26 cellular contexts compared by ENCODE assay signal in genomic region chr11:19853016-19853415, GRCh38.
A peak's percentile ranks its signal among the peaks of the same experiment; 100 is the strongest.
DNase-seq lines count a peak whose midpoint lies in the region; ATAC-seq and TF ChIP-seq lines count a peak whose summit lies in the region.
"Had no signal": no experiment of that assay in that cellular context is flagged by ENCODE, and none has a peak within 500 bp of the region (broad histone marks: within the 10 kb centered on the region; RNA-seq: fewer than 3 reads in every experiment).

No MANE protein-coding gene starts in this region.

- POLR2A ChIA-PET in MCF 10A (lab: Yijun Ruan, JAX) = interaction anchor here (0.7 to 1.5 kb wide), 2 partner anchors 15 to 513 kb away, joined by 3 to 5 read pairs; no protein-coding TSS in a partner anchor
- POLR2A ChIA-PET in naive thymus-derived CD4-positive, alpha-beta T cell (lab: Charles Lee) = no interaction called here

- H3K36me3 ChIP-seq in breast epithelium = no peaks in the 10 kb centered on the region
- no peaks in the 10 kb centered on the region for H3K36me3 ChIP-seq in naive thymus-derived CD4-positive, alpha-beta T cell (ENCODE audit: control insufficient read depth in 2 of 3, insufficient read depth in 3 of 3, low read length in 3 of 3)
- H3K36me3 ChIP-seq: neural progenitor cell had no signal

- CTCF ChIA-PET in MCF 10A (lab: Yijun Ruan, JAX) = interaction anchor here (0.6 to 1.2 kb wide), 5 partner anchors 12 to 50 kb away, joined by 3 read pairs; no protein-coding TSS in a partner anchor
- CTCF ChIA-PET in naive thymus-derived CD4-positive, alpha-beta T cell (lab: Charles Lee) = no interaction called here

- TF ChIP-seq POLR2A in breast epithelium (IDR thresholded peaks at IDR 0.05) = no peak

- intact Hi-C loops in MCF 10A (cut with micrococcal nuclease) = no loop called here
- intact Hi-C loops in breast epithelium (cut with DNase I; ENCODE audit: low total_unique reads) = no loop called here
- intact Hi-C loops in naive thymus-derived CD4-positive, alpha-beta T cell (cut with micrococcal nuclease) = no loop called here

- no peaks in the 10 kb centered on the region for H3K4me1 Mint-ChIP-seq in MCF 10A (ENCODE audit: insufficient read depth, unreplicated experiment)
- no peaks in the 10 kb centered on the region for H3K4me1 Mint-ChIP-seq in naive thymus-derived CD4-positive, alpha-beta T cell
- H3K4me1 Mint-ChIP-seq: activated naive CD4-positive, alpha-beta T cell treated with anti-CD3 and anti-CD28 coated beads, Interleukin-2, amount 10 ng/mL, durations not matched to agents 7 days and 5 days; CD4-positive, CD25-positive, alpha-beta regulatory T cell had no signal

- H3K4me3 Mint-ChIP-seq in MCF 10A (ENCODE audit: unreplicated experiment) = no peak overlapping the region
- H3K4me3 Mint-ChIP-seq in naive thymus-derived CD4-positive, alpha-beta T cell = no peak overlapping the region
- H3K4me3 Mint-ChIP-seq: activated CD8-positive, alpha-beta T cell treated with anti-CD3 and anti-CD28 coated beads for 36 hours; activated naive CD4-positive, alpha-beta T cell treated with anti-CD3 and anti-CD28 coated beads, Interleukin-2, amount 10 ng/mL, durations not matched to agents 7 days and 5 days; activated T-cell treated with anti-CD3 and anti-CD28 coated beads, Interleukin-2, amount 50 U/mL, for 24 hours; CD4-positive, CD25-positive, alpha-beta regulatory T cell; neural progenitor cell had no signal

- no peaks in the 10 kb centered on the region for H3K9me3 Mint-ChIP-seq in MCF 10A (ENCODE audit: unreplicated experiment)
- H3K9me3 Mint-ChIP-seq in naive thymus-derived CD4-positive, alpha-beta T cell = peaks cover 0 to 6% (median 2%) of the 10 kb centered on the region in 11 donors
- H3K9me3 Mint-ChIP-seq: activated naive CD4-positive, alpha-beta T cell treated with anti-CD3 and anti-CD28 coated beads, Interleukin-2, amount 10 ng/mL, durations not matched to agents 7 days and 5 days had no signal

- H3K4me1 ChIP-seq in breast epithelium = no peaks in the 10 kb centered on the region
- H3K4me1 ChIP-seq in naive thymus-derived CD4-positive, alpha-beta T cell (ENCODE audit: control insufficient read depth in 2 of 2, insufficient read depth in 2 of 2, low read length in 2 of 2) = no peaks in the 10 kb centered on the region
- H3K4me1 ChIP-seq: A549 had no signal

- H3K27ac ChIP-seq in breast epithelium = no peak overlapping the region
- no peak overlapping the region for H3K27ac ChIP-seq in naive thymus-derived CD4-positive, alpha-beta T cell (ENCODE audit: low read depth, low read length)
- H3K27ac ChIP-seq: A549, ascending aorta, coronary artery, neural progenitor cell, psoas muscle, SK-N-MC had no signal

- no peak for ATAC-seq in naive thymus-derived CD4-positive, alpha-beta T cell
- ATAC-seq: A549; activated CD8-positive, alpha-beta T cell treated with anti-CD3 and anti-CD28 coated beads for 36 hours had no signal

- H3K36me3 Mint-ChIP-seq in MCF 10A (ENCODE audit: insufficient read depth, unreplicated experiment) = no peaks in the 10 kb centered on the region
- no peaks in the 10 kb centered on the region for H3K36me3 Mint-ChIP-seq in naive thymus-derived CD4-positive, alpha-beta T cell
- H3K36me3 Mint-ChIP-seq: activated naive CD4-positive, alpha-beta T cell treated with anti-CD3 and anti-CD28 coated beads, Interleukin-2, amount 10 ng/mL, durations not matched to agents 7 days and 5 days had no signal

- no peaks in the 10 kb centered on the region for H3K9me3 ChIP-seq in breast epithelium
- no peaks in the 10 kb centered on the region for H3K9me3 ChIP-seq in naive thymus-derived CD4-positive, alpha-beta T cell (ENCODE audit: control insufficient read depth in 2 of 3, low read length in 3 of 3)
- H3K9me3 ChIP-seq: A549, ascending aorta, psoas muscle had no signal

- DNase-seq in MCF 10A (ENCODE audit: unreplicated experiment) (peak; percentile 25), breast epithelium (ENCODE audit: low spot score in 2 of 2) (no peak), NCI-H526 (lab: John Stamatoyannopoulos, UW) (peak; percentile 86 to 90), epithelial cell of esophagus (ENCODE audit: low read depth) (peak; percentile 30), renal cortical epithelial cell (ENCODE audit: low read depth) (peak; percentile 49), GDM1 (lab: John Stamatoyannopoulos, UW) (no peak), islet precursor cell (no peak)
- no peak for DNase-seq in naive thymus-derived CD4-positive, alpha-beta T cell
- DNase-seq: activated CD4-positive, CD25-positive, alpha-beta regulatory T cell; activated CD8-positive, alpha-beta T cell treated with anti-CD3 and anti-CD28 coated beads for 36 hours; activated naive CD4-positive, alpha-beta T cell treated with anti-CD3 and anti-CD28 coated beads, Interleukin-2, amount 10 ng/mL, durations not matched to agents 7 days and 5 days; activated T-cell treated with anti-CD3 and anti-CD28 coated beads, Interleukin-2, amount 50 U/mL, for 24 hours; CD4-positive, CD25-positive, alpha-beta regulatory T cell; foreskin melanocyte; KBM-7; left cardiac atrium; NCI-H1048; NCI-H2029; NCI-H510A; psoas muscle; stimulated activated CD4-positive, alpha-beta T cell treated with anti-CD3 and anti-CD28 coated beads, Interleukin-12 subunit alpha, Interleukin-12 subunit beta, amount 100 ng/mL, for 4 hours had no signal

- H3K27me3 ChIP-seq in breast epithelium = no peaks in the 10 kb centered on the region
- H3K27me3 ChIP-seq in naive thymus-derived CD4-positive, alpha-beta T cell (ENCODE audit: control insufficient read depth in 2 of 2, insufficient read depth in 2 of 2, low read length in 2 of 2) = peaks cover 0 to 2% of the 10 kb centered on the region in 2 donors
- H3K27me3 ChIP-seq: ascending aorta, neural progenitor cell had no signal

- H3K27ac Mint-ChIP-seq in MCF 10A (ENCODE audit: low read depth, unreplicated experiment) = no peak overlapping the region
- no peak overlapping the region for H3K27ac Mint-ChIP-seq in naive thymus-derived CD4-positive, alpha-beta T cell
- H3K27ac Mint-ChIP-seq: activated CD8-positive, alpha-beta T cell treated with anti-CD3 and anti-CD28 coated beads for 36 hours; activated naive CD4-positive, alpha-beta T cell treated with anti-CD3 and anti-CD28 coated beads, Interleukin-2, amount 10 ng/mL, durations not matched to agents 7 days and 5 days; activated T-cell treated with anti-CD3 and anti-CD28 coated beads, Interleukin-2, amount 50 U/mL, for 24 hours; CD4-positive, CD25-positive, alpha-beta regulatory T cell had no signal

- H3K4me3 ChIP-seq in breast epithelium (no peak overlapping the region), epithelial cell of esophagus (ENCODE audit: low read length) (no peak overlapping the region)
- H3K4me3 ChIP-seq in naive thymus-derived CD4-positive, alpha-beta T cell (ENCODE audit: low read length) = no peak overlapping the region
- H3K4me3 ChIP-seq: A549, ascending aorta, coronary artery, neural progenitor cell, psoas muscle, SK-N-MC had no signal

- H3K27me3 Mint-ChIP-seq in MCF 10A (ENCODE audit: insufficient read depth, unreplicated experiment) = no peaks in the 10 kb centered on the region
- H3K27me3 Mint-ChIP-seq in naive thymus-derived CD4-positive, alpha-beta T cell = peaks cover 0 to 13% (median 7%) of the 10 kb centered on the region in 5 donors
- H3K27me3 Mint-ChIP-seq: CD4-positive, CD25-positive, alpha-beta regulatory T cell had no signal

- BruUV-seq in MCF 10A (replicated peaks; lab: Mats Ljungman, UMichigan) = no TSS peak

- no peak for TF ChIP-seq CTCF in MCF 10A (IDR thresholded peaks at IDR 0.05; ENCODE audit: unreplicated experiment)
- TF ChIP-seq CTCF in breast epithelium (IDR thresholded peaks at IDR 0.05) = no peak
- TF ChIP-seq CTCF in epithelial cell of esophagus (IDR thresholded peaks at IDR 0.05; ENCODE audit: insufficient read depth, low read depth, low read length, missing control alignments) = no peak

Comparison
In these comparisons a context has a peak if more than half of its experiments do, and no peak if none do; other contexts are left out.
1. DNase-seq: peak in MCF 10A (single experiment), NCI-H526 (2 of 2), epithelial cell of esophagus (single experiment) and renal cortical epithelial cell (single experiment); none in breast epithelium (0 of 2), GDM1 (single experiment), naive thymus-derived CD4-positive, alpha-beta T cell (0 of 9) and islet precursor cell (single experiment).